1 cellular context compared by ENCODE assay signal in genomic region chr3:171809513-171810277, GRCh38.
TF ChIP-seq lines count a peak whose summit lies in the region.

No MANE protein-coding gene starts in this region.

TF ChIP-seq in HepG2, 621 proteins besides CTCF, POLR2A, EP300 and RAD21 (continued from another document and continues in another):
- peak; percentile 12; the same call in 1 of the 2 replicates for TF ChIP-seq ZHX2 (IDR thresholded peaks at IDR 0.05; ENCODE audit: low read depth)
- TF ChIP-seq ZHX2 (CRISPR knock-in tag; IDR thresholded peaks at IDR 0.05; ENCODE audit: borderline replicate concordance): no peak
- TF ChIP-seq TMF1 (CRISPR knock-in tag; IDR thresholded peaks at IDR 0.05; ENCODE audit: low read depth): peak; percentile 67
- TF ChIP-seq ZBTB20 (CRISPR knock-in tag; IDR thresholded peaks at IDR 0.05; ENCODE audit: borderline replicate concordance, low read depth): peak; percentile 77; the same call in 1 of the 2 replicates
- no peak for TF ChIP-seq ZNF136 (CRISPR knock-in tag; IDR thresholded peaks at IDR 0.05; ENCODE audit: low read depth)
- peak; percentile 100 for TF ChIP-seq AGO2 (optimal IDR thresholded peaks at IDR 0.05; ENCODE audit: low read depth, low read length)
- TF ChIP-seq TEAD2 (CRISPR knock-in tag; IDR thresholded peaks at IDR 0.05): no peak
- TF ChIP-seq HINFP (CRISPR knock-in tag; IDR thresholded peaks at IDR 0.05; ENCODE audit: low read depth): peak; percentile 80; the same call in 1 of the 2 replicates
- no peak for TF ChIP-seq ZNF451 (CRISPR knock-in tag; IDR thresholded peaks at IDR 0.05)
- no peak; a peak in 1 of 4 replicates for TF ChIP-seq ATF4 (CRISPR knock-in tag; IDR thresholded peaks at IDR 0.05)
- no peak for TF ChIP-seq ZNF746 (CRISPR knock-in tag; IDR thresholded peaks at IDR 0.05)
- TF ChIP-seq, protein P1, sequence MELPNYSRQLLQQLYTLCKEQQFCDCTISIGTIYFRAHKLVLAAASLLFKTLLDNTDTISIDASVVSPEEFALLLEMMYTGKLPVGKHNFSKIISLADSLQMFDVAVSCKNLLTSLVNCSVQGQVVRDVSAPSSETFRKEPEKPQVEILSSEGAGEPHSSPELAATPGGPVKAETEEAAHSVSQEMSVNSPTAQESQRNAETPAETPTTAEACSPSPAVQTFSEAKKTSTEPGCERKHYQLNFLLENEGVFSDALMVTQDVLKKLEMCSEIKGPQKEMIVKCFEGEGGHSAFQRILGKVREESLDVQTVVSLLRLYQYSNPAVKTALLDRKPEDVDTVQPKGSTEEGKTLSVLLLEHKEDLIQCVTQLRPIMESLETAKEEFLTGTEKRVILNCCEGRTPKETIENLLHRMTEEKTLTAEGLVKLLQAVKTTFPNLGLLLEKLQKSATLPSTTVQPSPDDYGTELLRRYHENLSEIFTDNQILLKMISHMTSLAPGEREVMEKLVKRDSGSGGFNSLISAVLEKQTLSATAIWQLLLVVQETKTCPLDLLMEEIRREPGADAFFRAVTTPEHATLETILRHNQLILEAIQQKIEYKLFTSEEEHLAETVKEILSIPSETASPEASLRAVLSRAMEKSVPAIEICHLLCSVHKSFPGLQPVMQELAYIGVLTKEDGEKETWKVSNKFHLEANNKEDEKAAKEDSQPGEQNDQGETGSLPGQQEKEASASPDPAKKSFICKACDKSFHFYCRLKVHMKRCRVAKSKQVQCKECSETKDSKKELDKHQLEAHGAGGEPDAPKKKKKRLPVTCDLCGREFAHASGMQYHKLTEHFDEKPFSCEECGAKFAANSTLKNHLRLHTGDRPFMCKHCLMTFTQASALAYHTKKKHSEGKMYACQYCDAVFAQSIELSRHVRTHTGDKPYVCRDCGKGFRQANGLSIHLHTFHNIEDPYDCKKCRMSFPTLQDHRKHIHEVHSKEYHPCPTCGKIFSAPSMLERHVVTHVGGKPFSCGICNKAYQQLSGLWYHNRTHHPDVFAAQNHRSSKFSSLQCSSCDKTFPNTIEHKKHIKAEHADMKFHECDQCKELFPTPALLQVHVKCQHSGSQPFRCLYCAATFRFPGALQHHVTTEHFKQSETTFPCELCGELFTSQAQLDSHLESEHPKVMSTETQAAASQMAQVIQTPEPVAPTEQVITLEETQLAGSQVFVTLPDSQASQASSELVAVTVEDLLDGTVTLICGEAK (IDR thresholded peaks at IDR 0.05): no peak
- TF ChIP-seq, protein P1 (CRISPR knock-in tag; IDR thresholded peaks at IDR 0.05): no peak; the same call in none of the 2 replicates
- TF ChIP-seq RBFOX2 (IDR thresholded peaks at IDR 0.05; ENCODE audit: low read depth, low read length): peak; percentile 100; the same call in 1 of the 2 replicates
- no peak for TF ChIP-seq PRDM15 (CRISPR knock-in tag; IDR thresholded peaks at IDR 0.05)
- TF ChIP-seq, protein P2, sequence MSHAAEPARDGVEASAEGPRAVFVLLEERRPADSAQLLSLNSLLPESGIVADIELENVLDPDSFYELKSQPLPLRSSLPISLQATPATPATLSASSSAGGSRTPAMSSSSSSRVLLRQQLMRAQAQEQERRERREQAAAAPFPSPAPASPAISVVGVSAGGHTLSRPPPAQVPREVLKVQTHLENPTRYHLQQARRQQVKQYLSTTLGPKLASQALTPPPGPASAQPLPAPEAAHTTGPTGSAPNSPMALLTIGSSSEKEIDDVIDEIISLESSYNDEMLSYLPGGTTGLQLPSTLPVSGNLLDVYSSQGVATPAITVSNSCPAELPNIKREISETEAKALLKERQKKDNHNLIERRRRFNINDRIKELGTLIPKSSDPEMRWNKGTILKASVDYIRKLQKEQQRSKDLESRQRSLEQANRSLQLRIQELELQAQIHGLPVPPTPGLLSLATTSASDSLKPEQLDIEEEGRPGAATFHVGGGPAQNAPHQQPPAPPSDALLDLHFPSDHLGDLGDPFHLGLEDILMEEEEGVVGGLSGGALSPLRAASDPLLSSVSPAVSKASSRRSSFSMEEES (CRISPR knock-in tag; IDR thresholded peaks at IDR 0.05): no peak; the same call in 1 of the 2 replicates
- TF ChIP-seq ZNF879 (CRISPR knock-in tag; IDR thresholded peaks at IDR 0.05): 0 out of 2 replicates have a peak, but pooled peaks have one; percentile 31
- peak; percentile 81 for TF ChIP-seq TCF7 (IDR thresholded peaks at IDR 0.05; ENCODE audit: low read depth)
- no peak for TF ChIP-seq ZNF343 (CRISPR knock-in tag; IDR thresholded peaks at IDR 0.05)
- peak; percentile 90; the same call in 1 of the 2 replicates for TF ChIP-seq ZNF354B (CRISPR knock-in tag; IDR thresholded peaks at IDR 0.05)
- TF ChIP-seq NKX3-1 (CRISPR knock-in tag; IDR thresholded peaks at IDR 0.05): no peak; the same call in 1 of the 2 replicates
- peak; percentile 84 for TF ChIP-seq SRSF1 (optimal IDR thresholded peaks at IDR 0.05; ENCODE audit: low read depth, low read length)
- TF ChIP-seq NFRKB (IDR thresholded peaks at IDR 0.05): no peak
- 0 out of 2 replicates have a peak, but pooled peaks have one; percentile 54 for TF ChIP-seq ZNF816 (CRISPR knock-in tag; IDR thresholded peaks at IDR 0.05; ENCODE audit: borderline replicate concordance)
- peak; percentile 24; the same call in 1 of the 2 replicates for TF ChIP-seq CBX5 (CRISPR knock-in tag; IDR thresholded peaks at IDR 0.05; ENCODE audit: borderline replicate concordance)
- no peak for TF ChIP-seq ZBTB8A (CRISPR knock-in tag; IDR thresholded peaks at IDR 0.05; ENCODE audit: borderline replicate concordance, low read depth)
- TF ChIP-seq POGZ (CRISPR knock-in tag; IDR thresholded peaks at IDR 0.05): peak; percentile 61
- no peak for TF ChIP-seq ZNF549 (CRISPR knock-in tag; IDR thresholded peaks at IDR 0.05)
- TF ChIP-seq PPARG (CRISPR knock-in tag; conservative IDR thresholded peaks at IDR 0.05): peak; percentile 99
- peak; percentile 85; the same call in 1 of the 2 replicates for TF ChIP-seq PAWR (CRISPR knock-in tag; IDR thresholded peaks at IDR 0.05; ENCODE audit: borderline replicate concordance)
- no peak for TF ChIP-seq CHD4 (IDR thresholded peaks at IDR 0.05; ENCODE audit: borderline replicate concordance, low read length)
- no peak for TF ChIP-seq ZNF326 (CRISPR knock-in tag; IDR thresholded peaks at IDR 0.05; ENCODE audit: borderline replicate concordance)
- TF ChIP-seq ZNF337 (CRISPR knock-in tag; IDR thresholded peaks at IDR 0.05; ENCODE audit: borderline replicate concordance, low read depth): no peak
- TF ChIP-seq ZNF446 (CRISPR knock-in tag; IDR thresholded peaks at IDR 0.05): peak; percentile 91; the same call in 1 of the 2 replicates
- no peak; the same call in 1 of the 2 replicates for TF ChIP-seq HMG20A (CRISPR knock-in tag; IDR thresholded peaks at IDR 0.05; ENCODE audit: borderline replicate concordance)
- no peak; the same call in 1 of the 2 replicates for TF ChIP-seq ZNF790 (CRISPR knock-in tag; IDR thresholded peaks at IDR 0.05; ENCODE audit: borderline replicate concordance)
- TF ChIP-seq MED8 (CRISPR knock-in tag; IDR thresholded peaks at IDR 0.05; ENCODE audit: insufficient replicate concordance): peak; percentile 85
- no peak for TF ChIP-seq CEBPB (IDR thresholded peaks at IDR 0.05; ENCODE audit: borderline replicate concordance, low read depth, low read length)
